Comparison of ENCODE assay signal across 8 cellular contexts in the genomic region with DNA sequence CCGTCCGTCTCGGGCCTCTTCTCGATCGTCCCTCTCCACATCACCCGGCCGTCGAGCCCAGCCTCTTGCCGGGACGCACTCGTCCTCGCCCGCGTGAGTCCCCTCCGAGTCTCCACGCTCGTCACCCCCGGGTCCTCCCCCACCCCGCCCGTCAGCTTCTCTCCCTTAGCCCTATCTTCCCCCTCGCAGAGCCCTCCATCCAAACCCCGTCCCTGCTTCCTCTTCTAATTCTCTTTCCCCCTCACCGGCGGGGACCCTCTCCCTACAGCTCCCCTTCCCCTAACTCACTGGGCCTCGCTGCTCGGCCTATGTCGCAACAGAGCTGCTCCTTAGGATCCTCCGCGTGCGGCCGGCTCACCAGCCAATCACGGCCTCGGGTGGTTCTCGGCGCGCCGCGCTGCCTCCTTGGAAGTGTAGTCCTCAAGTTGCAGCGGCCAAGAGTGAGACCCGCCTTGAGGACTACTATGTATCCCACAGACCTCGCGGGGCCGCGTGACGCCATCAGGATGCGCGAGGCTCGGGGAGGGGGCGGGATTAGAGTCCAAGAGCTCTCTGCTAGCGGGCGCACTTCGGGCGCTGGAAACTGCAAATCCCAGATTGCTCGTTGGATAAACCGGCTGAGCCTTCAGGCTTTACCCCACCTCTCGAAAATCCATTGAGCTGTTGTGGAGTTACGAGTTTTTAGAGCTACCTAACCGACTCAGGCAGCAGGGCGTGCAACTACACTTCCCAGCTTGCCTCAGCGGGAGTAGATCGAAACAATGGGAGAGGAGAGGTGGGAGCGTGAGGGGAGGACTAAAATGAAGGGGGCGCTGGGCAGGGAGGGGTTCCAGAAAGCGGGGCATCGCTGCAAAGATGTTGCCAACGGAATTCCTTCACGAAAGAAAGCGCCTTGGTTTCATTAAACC. TPM values are rescaled to one million over a fixed set of nuclear protein-coding genes. Genes with fewer than 3 reads are reported as not detected.
DNase-seq lines count a peak whose midpoint lies in the region; ATAC-seq and TF ChIP-seq lines count a peak whose summit lies in the region.

A gene (minus strand): TSS at position 331 of the 908 bp plus-strand sequence. CDS start 747 bp downstream, outside the sequence.

- H3K4me1 ChIP-seq in ACC112 (ENCODE audit: control insufficient read depth, insufficient read depth, low read length, unreplicated experiment): peaks cover 32% of the 10 kb centered on the region
- H3K4me1 ChIP-seq in breast epithelium: peaks cover 4 to 10% of the 10 kb centered on the region in 2 donors

- H3K79me2 ChIP-seq in ACC112 (ENCODE audit: control insufficient read depth, insufficient read depth, low read length, unreplicated experiment): peaks cover 24% of the 10 kb centered on the region

- H3K36me3 ChIP-seq in ACC112 (ENCODE audit: insufficient read depth, low read length) (peaks cover 19% of the 10 kb centered on the region), breast epithelium (peaks cover 7% of the 10 kb centered on the region)

- peak within 1 kb of the TSS; percentile 91 for H3K4me3 ChIP-seq in ACC112 (ENCODE audit: low read depth, low read length)
- peak within 1 kb of the TSS; percentile 71 to 83 (median 76) for H3K4me3 ChIP-seq in breast epithelium
- H3K4me3 ChIP-seq in iPS-18c (ENCODE audit: insufficient read depth, low read depth, low read length): peak within 1 kb of the TSS; percentile 73
- H3K4me3 ChIP-seq in skin epidermis: peak within 1 kb of the TSS; percentile 65 to 93 (median 84)

- intact Hi-C loops in breast epithelium (cut with DNase I; ENCODE audit: low total_unique reads): no loop called here

- H3K27ac ChIP-seq in ACC112 (ENCODE audit: low read depth, low read length): peak within 1 kb of the TSS; percentile 48
- H3K27ac ChIP-seq in VCaP: peak within 1 kb of the TSS; percentile 84
- peak within 1 kb of the TSS; percentile 72 to 85 for H3K27ac ChIP-seq in breast epithelium
- peak within 1 kb of the TSS; percentile 50 to 94 (median 84) for H3K27ac ChIP-seq in skin epidermis

- ATAC-seq in GM18870 (IDR thresholded peaks at IDR 0.05; ENCODE audit: unreplicated experiment) (peak; percentile 95), HG03135 (IDR thresholded peaks at IDR 0.05; ENCODE audit: unreplicated experiment) (peak; percentile 99)

- H3K27me3 ChIP-seq in ACC112 (ENCODE audit: insufficient read depth, low read length) (no peaks in the 10 kb centered on the region), breast epithelium (no peaks in the 10 kb centered on the region)

- H2AFZ ChIP-seq in ACC112 (ENCODE audit: low read length, unreplicated experiment): peak within 1 kb of the TSS; percentile 81

- H3K9me3 ChIP-seq in breast epithelium (no peaks in the 10 kb centered on the region), iPS-18c (ENCODE audit: control insufficient read depth, insufficient read depth, low read length) (no peaks in the 10 kb centered on the region)

- no peak for TF ChIP-seq CTCF in VCaP (conservative IDR thresholded peaks at IDR 0.05)
- no peak for TF ChIP-seq CTCF in breast epithelium (IDR thresholded peaks at IDR 0.05)

- TF ChIP-seq POLR2A in breast epithelium (IDR thresholded peaks at IDR 0.05): peak; percentile 10

- DNase-seq in NCI-H2196 treated with DMSO at 0.1 percent for 48 hours (lab: John Stamatoyannopoulos, UW; ENCODE audit: unreplicated experiment) (peak; percentile 82), breast epithelium (ENCODE audit: low spot score in 2 of 2) (peak; percentile 99)

RNA-seq across cellular contexts. Expression of the gene that starts here (rescaled TPM):
- 10 to 100 TPM; 35.6 to 58.7 (median 42.2) TPM for total RNA-seq in breast epithelium

Comparison
In these comparisons a context has a peak if more than half of its experiments do, and no peak if none do; other contexts are left out.
1. Peak in every context shown above with its lines: DNase-seq, ATAC-seq, H3K4me3 ChIP-seq and H3K27ac ChIP-seq.